ENCODE assay signal across 8 cellular contexts in genomic region chr7:103161998-103162397, GRCh38. TPM values are rescaled to one million over a fixed set of nuclear protein-coding genes. Genes with fewer than 3 reads are reported as not detected.
DNase-seq lines count a peak whose midpoint lies in the region; ATAC-seq, FAIRE-seq and TF ChIP-seq lines count a peak whose summit lies in the region.
"Not testable (repeated sequence)": the region's sequence is repeated elsewhere in the genome, so short reads cannot be mapped to it uniquely, and the experiment has no call there.

No MANE protein-coding gene starts in this region.

- not testable (repeated sequence) for H3K9me3 ChIP-seq in PC-3 (ENCODE audit: low read length); fibroblast of lung (ENCODE audit: control insufficient read depth, insufficient read depth, low read depth, low read length); mesenchymal stem cell (ENCODE audit: control insufficient read depth, low read length); psoas muscle

- not testable (repeated sequence) for H3K79me2 ChIP-seq in ACC112 (ENCODE audit: control insufficient read depth, insufficient read depth, low read length, unreplicated experiment); PC-3 (ENCODE audit: low read length); fibroblast of lung (ENCODE audit: control insufficient read depth, insufficient read depth, low read length)

- not testable (repeated sequence) for H3K9me2 ChIP-seq in PC-3 (replicated peaks; ENCODE audit: low read length)

- CTCF ChIA-PET in PC-3 (lab: Charles Lee) = not testable (repeated sequence)

- intact Hi-C loops in PC-3 (cut with micrococcal nuclease); psoas muscle (cut with DNase I): not testable (repeated sequence)

- not testable (repeated sequence) for H2AFZ ChIP-seq in ACC112 (ENCODE audit: low read length, unreplicated experiment); PC-3 (ENCODE audit: low read length); fibroblast of lung (ENCODE audit: low read length); mesenchymal stem cell (ENCODE audit: low read depth, low read length)

- not testable (repeated sequence) for H4K20me1 ChIP-seq in PC-3 (ENCODE audit: low read length); fibroblast of lung (ENCODE audit: control insufficient read depth, extremely low read depth, insufficient read depth, low read length)

- H3F3A ChIP-seq in PC-3 (ENCODE audit: low read length, unreplicated experiment) = not testable (repeated sequence)

- H3K27ac ChIP-seq in ACC112 (ENCODE audit: low read depth, low read length) = peak overlapping the region; percentile 84
- not testable (repeated sequence) for H3K27ac ChIP-seq in PC-3 (ENCODE audit: low read length); fibroblast of lung (ENCODE audit: insufficient read depth, low read length); mesenchymal stem cell (ENCODE audit: low read length, poor library complexity, severe bottlenecking); psoas muscle

- BruUV-seq in PC-3 (replicated peaks; lab: Mats Ljungman, UMichigan) = not testable (repeated sequence)

- not testable (repeated sequence) for H2AK5ac ChIP-seq in mesenchymal stem cell (ENCODE audit: low read length, severe bottlenecking)

- H3K18ac ChIP-seq in mesenchymal stem cell (ENCODE audit: low read depth in 1 of 2, low read length in 2 of 2) = not testable (repeated sequence)

- H3K4me3 ChIP-seq in ACC112 (ENCODE audit: low read depth, low read length); PC-3 (ENCODE audit: low read length); bronchial epithelial cell (ENCODE audit: low read depth, low read length); fibroblast of lung (replicated peaks in 1 of 4; ENCODE audit: control extremely low read depth in 1 of 4, insufficient read depth in 1 of 4, low read depth in 3 of 4, low read length in 4 of 4); mesenchymal stem cell (ENCODE audit: insufficient read depth in 1 of 2, low read depth in 1 of 2, low read length in 2 of 2); psoas muscle: not testable (repeated sequence)

- not testable (repeated sequence) for FAIRE-seq in bronchial epithelial cell (lab: Jason Lieb, UNC)

- not testable (repeated sequence) for H4K8ac ChIP-seq in mesenchymal stem cell (ENCODE audit: low read length)

- H2BK12ac ChIP-seq in mesenchymal stem cell (ENCODE audit: low read length in 2 of 2) = not testable (repeated sequence)

- not testable (repeated sequence) for TF ChIP-seq CTCF in PC-3 (conservative IDR thresholded peaks at IDR 0.05; ENCODE audit: low read depth, low read length); bronchial epithelial cell (IDR thresholded peaks at IDR 0.05; ENCODE audit: insufficient read depth, low read length, severe bottlenecking); fibroblast of lung (conservative IDR thresholded peaks at IDR 0.05 in 1 of 2, IDR thresholded peaks at IDR 0.05 in 1 of 2; ENCODE audit: low read depth in 1 of 2, low read length in 2 of 2); psoas muscle (IDR thresholded peaks at IDR 0.05)

- not testable (repeated sequence) for H3K14ac ChIP-seq in mesenchymal stem cell (ENCODE audit: low read length in 2 of 2)

- DNase-seq in GM03348 (ENCODE audit: low spot score) (peak; percentile 19), PC-3 (peak; percentile 25), bronchial epithelial cell (ENCODE audit: low read depth) (peak; percentile 13), fibroblast of lung (ENCODE audit: low read depth in 2 of 2) (peak; percentile 6 to 50), iris pigment epithelial cell (ENCODE audit: low read depth) (peak; percentile 49)
- DNase-seq in mesenchymal stem cell, psoas muscle: not testable (repeated sequence)

- not testable (repeated sequence) for H3K23ac ChIP-seq in mesenchymal stem cell (ENCODE audit: low read length in 2 of 2)

- not testable (repeated sequence) for H2BK120ac ChIP-seq in mesenchymal stem cell (ENCODE audit: low read depth, low read length)

- H3K4ac ChIP-seq in mesenchymal stem cell (ENCODE audit: low read depth in 1 of 2, low read length in 2 of 2) = not testable (repeated sequence)

- H3K4me2 ChIP-seq in PC-3 (ENCODE audit: low read length); fibroblast of lung (ENCODE audit: extremely low read depth, insufficient read depth, low read length); mesenchymal stem cell (ENCODE audit: low read length, poor library complexity, severe bottlenecking): not testable (repeated sequence)

- not testable (repeated sequence) for H3K79me1 ChIP-seq in mesenchymal stem cell (replicated peaks; ENCODE audit: low read length, poor library complexity, severe bottlenecking)

- not testable (repeated sequence) for H3K9ac ChIP-seq in PC-3 (ENCODE audit: low read length); fibroblast of lung (ENCODE audit: insufficient read depth, low read length)
- H3K9ac ChIP-seq in mesenchymal stem cell (ENCODE audit: low read length) = peak overlapping the region; percentile 76

- H3K4me1 ChIP-seq in ACC112 (ENCODE audit: control insufficient read depth, insufficient read depth, low read length, unreplicated experiment) (peaks cover 28% of the 10 kb centered on the region), PC-3 (ENCODE audit: insufficient read depth, low read length) (peaks cover 22% of the 10 kb centered on the region)
- not testable (repeated sequence) for H3K4me1 ChIP-seq in fibroblast of lung (ENCODE audit: control insufficient read depth, extremely low read depth, insufficient read depth, low read length); mesenchymal stem cell (ENCODE audit: control insufficient read depth, insufficient read depth, low read depth, low read length); psoas muscle

- WGBS in mesenchymal stem cell = 100% methylated on average over 2 of the region's 3 CpGs
- 60 to 80% (median 68%) methylated on average over 3 of the region's 3 CpGs for WGBS in psoas muscle, 3 donors

- H3K27me3 ChIP-seq in ACC112 (ENCODE audit: insufficient read depth, low read length); PC-3 (ENCODE audit: low read length); bronchial epithelial cell (ENCODE audit: control insufficient read depth, insufficient read depth, low read length); fibroblast of lung (ENCODE audit: control insufficient read depth, insufficient read depth, low read length); mesenchymal stem cell (ENCODE audit: control insufficient read depth in 1 of 2, insufficient read depth in 1 of 2, low read length in 2 of 2); psoas muscle (ENCODE audit: insufficient read depth in 3 of 3, low read length in 2 of 3): not testable (repeated sequence)

- H2BK5ac ChIP-seq in mesenchymal stem cell (ENCODE audit: low read depth, low read length, poor library complexity, severe bottlenecking) = not testable (repeated sequence)

- POLR2A ChIA-PET in PC-3 (lab: Charles Lee; ENCODE audit: unreplicated experiment) = not testable (repeated sequence)

- H2BK15ac ChIP-seq in mesenchymal stem cell (ENCODE audit: low read depth, poor library complexity, severe bottlenecking) = not testable (repeated sequence)

- not testable (repeated sequence) for H4K91ac ChIP-seq in mesenchymal stem cell (ENCODE audit: low read length)

- ATAC-seq in PC-3 (peak; percentile 55), psoas muscle (peak; percentile 61 to 89 (median 68))

- not testable (repeated sequence) for H3K36me3 ChIP-seq in ACC112 (ENCODE audit: insufficient read depth, low read length); PC-3 (ENCODE audit: low read depth, low read length); bronchial epithelial cell (ENCODE audit: control insufficient read depth, insufficient read depth, low read length); fibroblast of lung (ENCODE audit: control insufficient read depth, insufficient read depth, low read length); mesenchymal stem cell (ENCODE audit: control insufficient read depth in 1 of 2, insufficient read depth in 2 of 2, low read depth in 1 of 2, low read length in 2 of 2); psoas muscle (ENCODE audit: insufficient read depth in 1 of 2, low read depth in 1 of 2)

RNA-seq across cellular contexts. Expression of gene NAPEPLD, which starts 13.1 kb away (rescaled TPM):
- 2.5 and 3.9 TPM in 2 replicates for total RNA-seq in PC-3 (2014; rRNA removed)
- total RNA-seq in bronchial epithelial cell = 1.4 and 2.6 TPM in 2 replicates
- total RNA-seq in fibroblast of lung = 8.5 and 9.2 TPM in 2 replicates
- 4.6 and 5.7 TPM in 2 replicates for polyA plus RNA-seq in fibroblast of lung
- 4.0 and 4.7 TPM in 2 replicates for polyA plus RNA-seq in fibroblast of lung (2012)
- polyA minus RNA-seq in fibroblast of lung (ENCODE audit: low replicate concordance) = 1.0 and 1.5 TPM in 2 replicates
- 4.7 TPM for polyA plus RNA-seq in mesenchymal stem cell (2013, experiment 1 of 2)
- 4.9 TPM for polyA plus RNA-seq in mesenchymal stem cell (2013, experiment 2 of 2)
- total RNA-seq in psoas muscle = 1 to 10 TPM; 3.0 to 9.6 (median 6.1) TPM
- 1 to 10 TPM; 2.9 to 9.7 (median 5.5) TPM for polyA plus RNA-seq in psoas muscle
